In genomic region chr12:116365606-116366455, GRCh38 we compare ENCODE assay signal across 2 cellular contexts.
TF ChIP-seq lines count a peak whose summit lies in the region.

No MANE protein-coding gene starts in this region.

TF ChIP-seq in A549, 52 proteins besides CTCF, POLR2A, EP300 and RAD21:
- TF ChIP-seq REST (IDR thresholded peaks at IDR 0.05) = no peak
- TF ChIP-seq CHD4 (IDR thresholded peaks at IDR 0.05; ENCODE audit: borderline replicate concordance) = no peak
- TF ChIP-seq E2F6 (IDR thresholded peaks at IDR 0.05; ENCODE audit: borderline replicate concordance, low read depth) = no peak
- TF ChIP-seq PBX3 (IDR thresholded peaks at IDR 0.05) = no peak
- no peak for TF ChIP-seq NFE2L2 (conservative IDR thresholded peaks at IDR 0.05; ENCODE audit: low read length)
TF ChIP-seq in A549: peak in this region for 0.

TF ChIP-seq in GM12891, 5 proteins besides CTCF, POLR2A, EP300 and RAD21 (continued from another document):
- TF ChIP-seq PAX5 (IDR thresholded peaks at IDR 0.05; ENCODE audit: insufficient read depth, low read length, severe bottlenecking) (no peak), TAF1 (IDR thresholded peaks at IDR 0.05; ENCODE audit: low read depth, low read length) (no peak)
TF ChIP-seq in GM12891: peak in this region for 0.
